Comparison of ENCODE assay signal across 16 cellular contexts in the genomic region with DNA sequence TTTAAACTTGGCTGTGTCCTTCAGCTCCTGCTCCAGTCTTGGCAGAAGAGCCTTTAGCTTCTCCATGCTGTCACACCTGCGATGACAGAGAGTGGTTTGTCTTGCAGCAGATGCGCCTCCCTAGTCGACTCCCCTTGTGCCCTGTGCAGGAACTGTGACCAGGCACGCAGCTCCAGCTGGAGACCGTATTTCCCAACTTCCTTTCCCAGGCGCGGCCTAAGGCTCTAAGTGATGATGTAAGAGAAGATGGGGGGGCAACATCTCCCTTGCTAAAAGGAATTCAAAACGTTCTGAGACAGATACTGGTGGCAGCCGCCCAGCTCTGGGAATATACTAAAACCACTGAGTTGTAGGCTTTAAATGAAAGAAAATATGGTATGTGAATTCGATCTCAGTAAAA. TPM values are rescaled to one million over a fixed set of nuclear protein-coding genes. Genes with fewer than 3 reads are reported as not detected.
DNase-seq lines count a peak whose midpoint lies in the region; ATAC-seq and TF ChIP-seq lines count a peak whose summit lies in the region.
"Had no signal": no experiment of that assay in that cellular context is flagged by ENCODE, and none has a peak within 500 bp of the region (broad histone marks: within the 10 kb centered on the region; RNA-seq: fewer than 3 reads in every experiment).

No MANE protein-coding gene starts in this region.

- H2BK120ac ChIP-seq in mesenchymal stem cell (ENCODE audit: low read depth, low read length): no peak overlapping the region

- no peak overlapping the region for H4K91ac ChIP-seq in mesenchymal stem cell (ENCODE audit: low read length)

- TF ChIP-seq POLR2A in esophagus muscularis mucosa (IDR thresholded peaks at IDR 0.05; ENCODE audit: low read depth) (no peak), prostate gland (IDR thresholded peaks at IDR 0.05) (no peak)

- H2AK5ac ChIP-seq in mesenchymal stem cell (ENCODE audit: low read length, severe bottlenecking): no peak overlapping the region

- TF ChIP-seq CTCF in esophagus muscularis mucosa (IDR thresholded peaks at IDR 0.05) (no peak), prostate gland (IDR thresholded peaks at IDR 0.05) (no peak)

- TF ChIP-seq EP300 in esophagus muscularis mucosa (IDR thresholded peaks at IDR 0.05): no peak

- no peak overlapping the region for H2AFZ ChIP-seq in mesenchymal stem cell (ENCODE audit: low read depth, low read length)

- no peak overlapping the region for H3K18ac ChIP-seq in mesenchymal stem cell (ENCODE audit: low read depth in 1 of 2, low read length in 2 of 2)

- no peak overlapping the region for H3K4me2 ChIP-seq in mesenchymal stem cell (ENCODE audit: low read length, poor library complexity, severe bottlenecking)

- WGBS in esophagus muscularis mucosa: 75% methylated on average over 9 of the region's 10 CpGs
- 82% methylated on average over 7 of the region's 10 CpGs for WGBS in mesenchymal stem cell
- 80% methylated on average over 10 of the region's 10 CpGs for WGBS in prostate gland

- no peak overlapping the region for H3K4me3 ChIP-seq in esophagus muscularis mucosa
- no peak overlapping the region for H3K4me3 ChIP-seq in mesenchymal stem cell (ENCODE audit: insufficient read depth in 1 of 2, low read depth in 1 of 2, low read length in 2 of 2)
- H3K4me3 ChIP-seq in prostate gland: no peak overlapping the region
- H3K4me3 ChIP-seq: ascending aorta had no signal

- no peak overlapping the region for H3K14ac ChIP-seq in mesenchymal stem cell (ENCODE audit: low read length in 2 of 2)

- H3K9me3 ChIP-seq in esophagus muscularis mucosa: no peaks in the 10 kb centered on the region
- no peaks in the 10 kb centered on the region for H3K9me3 ChIP-seq in mesenchymal stem cell (ENCODE audit: control insufficient read depth, low read length)
- H3K9me3 ChIP-seq in prostate gland: no peaks in the 10 kb centered on the region
- H3K9me3 ChIP-seq: ascending aorta had no signal

- H3K4me1 ChIP-seq in esophagus muscularis mucosa: no peaks in the 10 kb centered on the region
- H3K4me1 ChIP-seq in mesenchymal stem cell (ENCODE audit: control insufficient read depth, insufficient read depth, low read depth, low read length): peaks cover 2% of the 10 kb centered on the region
- no peaks in the 10 kb centered on the region for H3K4me1 ChIP-seq in prostate gland (replicated peaks)
- H3K4me1 ChIP-seq: ascending aorta had no signal

- ATAC-seq in activated CD4-positive, CD25-positive, alpha-beta regulatory T cell treated with anti-CD3 and anti-CD28 coated beads, Interleukin-2, amount 50 U/mL, for 24 hours: no peak

- intact Hi-C loops in esophagus muscularis mucosa (cut with DNase I) (no loop called here), prostate gland (cut with DNase I) (no loop called here)

- H3K23ac ChIP-seq in mesenchymal stem cell (ENCODE audit: low read length in 2 of 2): no peak overlapping the region

- no peak overlapping the region for H3K9ac ChIP-seq in mesenchymal stem cell (ENCODE audit: low read length)

- no peak overlapping the region for H3K27ac ChIP-seq in esophagus muscularis mucosa (replicated peaks in 1 of 4)
- no peak overlapping the region for H3K27ac ChIP-seq in mesenchymal stem cell (ENCODE audit: low read length, poor library complexity, severe bottlenecking)
- H3K27ac ChIP-seq in prostate gland: no peak overlapping the region
- H3K27ac ChIP-seq: ascending aorta had no signal

- H3K36me3 ChIP-seq in esophagus muscularis mucosa (peaks cover 21 to 76% (median 53%) of the 10 kb centered on the region in 4 donors), mesenchymal stem cell (ENCODE audit: control insufficient read depth in 1 of 2, insufficient read depth in 2 of 2, low read depth in 1 of 2, low read length in 2 of 2) (peaks cover 39 to 82% of the 10 kb centered on the region in 2 experiments), prostate gland (no peaks in the 10 kb centered on the region)

- no peak overlapping the region for H2BK5ac ChIP-seq in mesenchymal stem cell (ENCODE audit: low read depth, low read length, poor library complexity, severe bottlenecking)

- H3K27me3 ChIP-seq in esophagus muscularis mucosa (no peaks in the 10 kb centered on the region), mesenchymal stem cell (ENCODE audit: control insufficient read depth in 1 of 2, insufficient read depth in 1 of 2, low read length in 2 of 2) (no peaks in the 10 kb centered on the region), prostate gland (replicated peaks; ENCODE audit: insufficient read depth) (no peaks in the 10 kb centered on the region)
- H3K27me3 ChIP-seq: ascending aorta had no signal

- no peak overlapping the region for H3K4ac ChIP-seq in mesenchymal stem cell (ENCODE audit: low read depth in 1 of 2, low read length in 2 of 2)

- peaks cover 27% of the 10 kb centered on the region for H3K79me1 ChIP-seq in mesenchymal stem cell (replicated peaks; ENCODE audit: low read length, poor library complexity, severe bottlenecking)

- H2BK15ac ChIP-seq in mesenchymal stem cell (ENCODE audit: low read depth, poor library complexity, severe bottlenecking): no peak overlapping the region

- DNase-seq in CD1c-positive myeloid dendritic cell (ENCODE audit: extremely low spot score): peak; percentile 70
- peak; percentile 79 for DNase-seq in NOMO-1 treated with dmso at 0.1 percent for 144 hours (lab: John Stamatoyannopoulos, UW; ENCODE audit: unreplicated experiment)
- peak; percentile 75 for DNase-seq in esophagus muscularis mucosa (ENCODE audit: extremely low spot score)
- peak; percentile 76 for DNase-seq in mesenchymal stem cell
- no peak for DNase-seq in prostate gland (ENCODE audit: low spot score)
- no peak for DNase-seq in GDM1 (lab: John Stamatoyannopoulos, UW)
- DNase-seq in NCI-H524 (lab: John Stamatoyannopoulos, UW): no peak
- DNase-seq: activated CD4-positive, CD25-positive, alpha-beta regulatory T cell treated with anti-CD3 and anti-CD28 coated beads, Interleukin-2, amount 50 U/mL, for 72 hours; activated T-cell treated with anti-CD3 and anti-CD28 coated beads, Interleukin-2, amount 50 U/mL, for 24 hours; C1 segment of cervical spinal cord; effector CD4-positive, alpha-beta T cell; NCI-H1930; NK-92 treated with Interleukin-12 subunit alpha and Interleukin-12 subunit beta, amount 100 ng/mL, for 24 hours; stimulated activated CD4-positive, alpha-beta T cell treated with anti-CD3 and anti-CD28 coated beads, Interleukin-4, amount 100 ng/mL, for 1 hour had no signal

- H4K8ac ChIP-seq in mesenchymal stem cell (ENCODE audit: low read length): peak overlapping the region; percentile 19

- H2BK12ac ChIP-seq in mesenchymal stem cell (ENCODE audit: low read length in 2 of 2): no peak overlapping the region

RNA-seq across cellular contexts. Expression of a gene that starts 16.3 kb away (rescaled TPM):
- total RNA-seq in esophagus muscularis mucosa: 10 to 100 TPM; 13.6 to 32.5 (median 24.5) TPM
- polyA plus RNA-seq in mesenchymal stem cell (2013, experiment 1 of 2): 7.1 TPM
- polyA plus RNA-seq in mesenchymal stem cell (2013, experiment 2 of 2): 6.5 TPM
- 10 to 100 TPM; 11.0 to 48.0 TPM for total RNA-seq in prostate gland

RNA-seq across cellular contexts. Expression of a gene that starts 20.9 kb away (rescaled TPM):
- total RNA-seq in esophagus muscularis mucosa (10 to 100 TPM in 2 of 4 donors, 1 to 10 TPM in 2; 6.9 to 26.2 (median 11.0) TPM), prostate gland (1 to 10 TPM; 3.7 to 3.9 TPM)
- 0.48 TPM for polyA plus RNA-seq in mesenchymal stem cell (2013, experiment 1 of 2)
- polyA plus RNA-seq in mesenchymal stem cell (2013, experiment 2 of 2): 0.49 TPM

Comparison
In these comparisons a context has a peak if more than half of its experiments do, and no peak if none do; other contexts are left out.
1. DNase-seq: peak in CD1c-positive myeloid dendritic cell (single experiment), NOMO-1 treated with dmso at 0.1 percent for 144 hours (single experiment), esophagus muscularis mucosa (single experiment) and mesenchymal stem cell (single experiment); none in prostate gland (single experiment), GDM1 (single experiment) and NCI-H524 (0 of 2).